In genomic region chr4:7539186-7539585, GRCh38 we compare ENCODE assay signal across 20 cellular contexts.
A peak's percentile ranks its signal among the peaks of the same experiment; 100 is the strongest.
DNase-seq lines count a peak whose midpoint lies in the region; ATAC-seq and TF ChIP-seq lines count a peak whose summit lies in the region.
"Had no signal": no experiment of that assay in that cellular context is flagged by ENCODE, and none has a peak within 500 bp of the region (broad histone marks: within the 10 kb centered on the region; RNA-seq: fewer than 3 reads in every experiment).

No MANE protein-coding gene starts in this region.

- WGBS in neuronal stem cell (ENCODE audit: extremely low coverage in 2 of 2, insufficient read length in 2 of 2, insufficient replicate concordance in 1 of 2), 2 donors = no CpG with 5 or more reads among the region's 3 CpGs

- no peak for DNase-seq in activated naive CD4-positive, alpha-beta T cell treated with anti-CD3 and anti-CD28 coated beads, Interleukin-2, amount 50 U/mL, for 72 hours (ENCODE audit: low spot score in 2 of 2)
- no peak for DNase-seq in activated naive CD4-positive, alpha-beta T cell treated with anti-CD3 and anti-CD28 coated beads for 36 hours
- DNase-seq in activated CD8-positive, alpha-beta T cell treated with anti-CD3 and anti-CD28 coated beads for 36 hours = no peak
- DNase-seq in neuronal stem cell (ENCODE audit: low spot score) (no peak), HK-2 (ENCODE audit: unreplicated experiment) (no peak), GM19238 (ENCODE audit: insufficient read length, low spot score) (no peak)
- no peak for DNase-seq in stimulated activated naive CD4-positive, alpha-beta T cell (lab: John Stamatoyannopoulos, UW)
- DNase-seq: C1 segment of cervical spinal cord, glutamatergic neuron, HCEC 1CT, kidney glomerular epithelial cell, mammary epithelial cell, NCI-H1436 had no signal

- H3K4me3 ChIP-seq in HUES6 (ENCODE audit: low read depth, low read length) (peak overlapping the region; percentile 54; the same call in 1 of the 2 replicates), neuronal stem cell (ENCODE audit: low read length in 2 of 2) (no peak overlapping the region)
- H3K4me3 ChIP-seq: psoas muscle had no signal

- H2BK15ac ChIP-seq in neuronal stem cell (ENCODE audit: low read length) = peak overlapping the region; percentile 37

- no peaks in the 10 kb centered on the region for H3K36me3 Mint-ChIP-seq in activated naive CD4-positive, alpha-beta T cell treated with anti-CD3 and anti-CD28 coated beads, Interleukin-2, amount 50 U/mL, for 72 hours
- H3K36me3 Mint-ChIP-seq in activated naive CD4-positive, alpha-beta T cell treated with anti-CD3 and anti-CD28 coated beads for 36 hours (ENCODE audit: low read depth) = no peaks in the 10 kb centered on the region
- no peaks in the 10 kb centered on the region for H3K36me3 Mint-ChIP-seq in activated CD8-positive, alpha-beta T cell treated with anti-CD3 and anti-CD28 coated beads for 36 hours (ENCODE audit: low read depth)
- H3K36me3 Mint-ChIP-seq: activated naive CD8-positive, alpha-beta T cell treated with anti-CD3 and anti-CD28 coated beads, Interleukin-2, amount 10 ng/mL, durations not matched to agents 7 days and 5 days had no signal

- no peaks in the 10 kb centered on the region for H3K4me1 Mint-ChIP-seq in activated naive CD4-positive, alpha-beta T cell treated with anti-CD3 and anti-CD28 coated beads for 36 hours (ENCODE audit: low read depth)
- H3K4me1 Mint-ChIP-seq in activated CD8-positive, alpha-beta T cell treated with anti-CD3 and anti-CD28 coated beads for 36 hours (ENCODE audit: low read depth) = no peaks in the 10 kb centered on the region
- H3K4me1 Mint-ChIP-seq: activated naive CD8-positive, alpha-beta T cell treated with anti-CD3 and anti-CD28 coated beads, Interleukin-2, amount 10 ng/mL, durations not matched to agents 7 days and 5 days; activated T-helper 17 cell treated with anti-CD3 and anti-CD28 coated beads, Interleukin-2, amount 50 U/mL, for 72 hours had no signal

- H2BK12ac ChIP-seq in neuronal stem cell (ENCODE audit: low read length) = peak overlapping the region; percentile 14

- H4K91ac ChIP-seq in neuronal stem cell (ENCODE audit: low read depth, low read length, poor library complexity) = no peak overlapping the region

- H3K4me2 ChIP-seq in neuronal stem cell (ENCODE audit: insufficient read depth, low read length, poor library complexity, severe bottlenecking) = no peak overlapping the region

- H3K27me3 Mint-ChIP-seq in activated naive CD4-positive, alpha-beta T cell treated with anti-CD3 and anti-CD28 coated beads for 36 hours (ENCODE audit: low read depth) = no peaks in the 10 kb centered on the region
- H3K27me3 Mint-ChIP-seq in activated CD8-positive, alpha-beta T cell treated with anti-CD3 and anti-CD28 coated beads for 36 hours = no peaks in the 10 kb centered on the region
- H3K27me3 Mint-ChIP-seq: activated naive CD8-positive, alpha-beta T cell treated with anti-CD3 and anti-CD28 coated beads, Interleukin-2, amount 10 ng/mL, durations not matched to agents 7 days and 5 days; activated T-helper 17 cell treated with anti-CD3 and anti-CD28 coated beads, Interleukin-2, amount 50 U/mL, for 72 hours had no signal

- H4K8ac ChIP-seq in neuronal stem cell (ENCODE audit: low read depth, low read length) = no peak overlapping the region

- POLR2A ChIA-PET in activated CD8-positive, alpha-beta T cell treated with anti-CD3 and anti-CD28 coated beads for 36 hours (lab: Charles Lee) = no interaction called here

- H3K4ac ChIP-seq in neuronal stem cell (ENCODE audit: low read length) = no peak overlapping the region

- peak overlapping the region in 1 of 2 donors; percentile 57 for H3K27ac Mint-ChIP-seq in activated naive CD4-positive, alpha-beta T cell treated with anti-CD3 and anti-CD28 coated beads, Interleukin-2, amount 50 U/mL, for 72 hours
- H3K27ac Mint-ChIP-seq in activated naive CD4-positive, alpha-beta T cell treated with anti-CD3 and anti-CD28 coated beads for 36 hours = no peak overlapping the region
- peak overlapping the region; percentile 59 for H3K27ac Mint-ChIP-seq in activated CD8-positive, alpha-beta T cell treated with anti-CD3 and anti-CD28 coated beads for 36 hours
- H3K27ac Mint-ChIP-seq: activated naive CD8-positive, alpha-beta T cell treated with anti-CD3 and anti-CD28 coated beads, Interleukin-2, amount 10 ng/mL, durations not matched to agents 7 days and 5 days; activated T-helper 17 cell treated with anti-CD3 and anti-CD28 coated beads, Interleukin-2, amount 50 U/mL, for 72 hours; T-helper 1 cell treated with Interleukin-12 subunit alpha and Interleukin-12 subunit beta and Interleukin-4 antibody, amounts not matched to agents 30 μg/mL and 1 μg/mL, for 36 hours had no signal

- no peak overlapping the region for H2BK5ac ChIP-seq in neuronal stem cell (ENCODE audit: low read length)

- H3K14ac ChIP-seq in neuronal stem cell (ENCODE audit: low read length) = peak overlapping the region; percentile 39

- TF ChIP-seq CTCF in activated CD8-positive, alpha-beta T cell treated with anti-CD3 and anti-CD28 coated beads for 36 hours (IDR thresholded peaks at IDR 0.05) = no peak

- ATAC-seq in activated naive CD4-positive, alpha-beta T cell treated with anti-CD3 and anti-CD28 coated beads, Interleukin-2, amount 50 U/mL, for 72 hours = peak; percentile 7 to 8
- ATAC-seq in activated CD8-positive, alpha-beta T cell treated with anti-CD3 and anti-CD28 coated beads for 36 hours = no peak

- H3K9me3 ChIP-seq in HUES6 (ENCODE audit: control insufficient read depth, insufficient read depth, low read depth, low read length) (peaks cover 9% of the 10 kb centered on the region), neuronal stem cell (replicated peaks in 1 of 2; ENCODE audit: control insufficient read depth in 2 of 2, insufficient read depth in 1 of 2, low read depth in 1 of 2, low read length in 2 of 2) (peaks cover 0 to 4% of the 10 kb centered on the region in 2 donors)
- H3K9me3 ChIP-seq: psoas muscle had no signal

- no peak overlapping the region for H3K23ac ChIP-seq in neuronal stem cell (ENCODE audit: low read depth, low read length, poor library complexity)

- CTCF ChIA-PET in activated naive CD4-positive, alpha-beta T cell treated with anti-CD3 and anti-CD28 coated beads for 36 hours (lab: Charles Lee) = no interaction called here
- CTCF ChIA-PET in activated CD8-positive, alpha-beta T cell treated with anti-CD3 and anti-CD28 coated beads for 36 hours (lab: Charles Lee) = no interaction called here

- no peak overlapping the region for H2AFZ ChIP-seq in neuronal stem cell (ENCODE audit: low read length)

- H2AK5ac ChIP-seq in neuronal stem cell (ENCODE audit: low read depth, low read length) = peak overlapping the region; percentile 81

- no peaks in the 10 kb centered on the region for H3K27me3 ChIP-seq in HUES6 (ENCODE audit: control insufficient read depth, insufficient read depth, low read length)
- H3K27me3 ChIP-seq in neuronal stem cell (ENCODE audit: control insufficient read depth in 3 of 3, insufficient read depth in 3 of 3, low read depth in 1 of 3, low read length in 3 of 3) = no peaks in the 10 kb centered on the region

- no peak overlapping the region for H2BK120ac ChIP-seq in neuronal stem cell (ENCODE audit: low read depth, low read length)

- peaks cover 2% of the 10 kb centered on the region for H3K79me1 ChIP-seq in neuronal stem cell (ENCODE audit: low read depth, low read length)

- H3K27ac ChIP-seq in HUES6 (ENCODE audit: low read depth, low read length) (no peak overlapping the region; the same call in 1 of the 2 replicates), neuronal stem cell (replicated peaks; ENCODE audit: low read length) (no peak overlapping the region)
- H3K27ac ChIP-seq: HL-60, psoas muscle had no signal

- intact Hi-C loops in activated naive CD4-positive, alpha-beta T cell treated with anti-CD3 and anti-CD28 coated beads for 36 hours (cut with micrococcal nuclease) = no loop called here
- intact Hi-C loops in activated CD8-positive, alpha-beta T cell treated with anti-CD3 and anti-CD28 coated beads for 36 hours (cut with micrococcal nuclease) = no loop called here

- H3K9ac ChIP-seq in HUES6 (ENCODE audit: low read length) = peak overlapping the region; percentile 69
- no peak overlapping the region for H3K9ac ChIP-seq in neuronal stem cell (ENCODE audit: low read depth, low read length, poor library complexity)

- H3K4me1 ChIP-seq in HUES6 (ENCODE audit: control insufficient read depth, insufficient read depth, low read length) (peaks cover 9% of the 10 kb centered on the region; the same call in 1 of the 2 replicates), neuronal stem cell (ENCODE audit: control insufficient read depth in 2 of 2, insufficient read depth in 1 of 2, low read depth in 1 of 2, low read length in 2 of 2) (no peaks in the 10 kb centered on the region)
- H3K4me1 ChIP-seq: psoas muscle had no signal

- H3K36me3 ChIP-seq in HUES6 (ENCODE audit: control insufficient read depth, insufficient read depth, low read length) (no peaks in the 10 kb centered on the region), neuronal stem cell (replicated peaks in 1 of 2; ENCODE audit: control insufficient read depth in 2 of 2, insufficient read depth in 2 of 2, low read length in 2 of 2) (no peaks in the 10 kb centered on the region)

- H3K9me3 Mint-ChIP-seq in activated naive CD4-positive, alpha-beta T cell treated with anti-CD3 and anti-CD28 coated beads, Interleukin-2, amount 50 U/mL, for 72 hours = peaks cover 5 to 7% of the 10 kb centered on the region in 2 donors
- peaks cover 2% of the 10 kb centered on the region for H3K9me3 Mint-ChIP-seq in activated naive CD4-positive, alpha-beta T cell treated with anti-CD3 and anti-CD28 coated beads for 36 hours
- H3K9me3 Mint-ChIP-seq in activated CD8-positive, alpha-beta T cell treated with anti-CD3 and anti-CD28 coated beads for 36 hours = peaks cover 1% of the 10 kb centered on the region
- H3K9me3 Mint-ChIP-seq: activated T-helper 17 cell treated with anti-CD3 and anti-CD28 coated beads, Interleukin-2, amount 50 U/mL, for 72 hours had no signal

- peak overlapping the region; percentile 71 for H3K18ac ChIP-seq in neuronal stem cell (ENCODE audit: low read length)

- no peak overlapping the region for H3K4me3 Mint-ChIP-seq in activated naive CD4-positive, alpha-beta T cell treated with anti-CD3 and anti-CD28 coated beads for 36 hours
- no peak overlapping the region for H3K4me3 Mint-ChIP-seq in activated CD8-positive, alpha-beta T cell treated with anti-CD3 and anti-CD28 coated beads for 36 hours
- H3K4me3 Mint-ChIP-seq: activated naive CD8-positive, alpha-beta T cell treated with anti-CD3 and anti-CD28 coated beads, Interleukin-2, amount 10 ng/mL, durations not matched to agents 7 days and 5 days; activated T-helper 17 cell treated with anti-CD3 and anti-CD28 coated beads, Interleukin-2, amount 50 U/mL, for 72 hours; IgD-negative memory B cell; T-helper 1 cell treated with Interleukin-12 subunit alpha and Interleukin-12 subunit beta and Interleukin-4 antibody, amounts not matched to agents 30 μg/mL and 1 μg/mL, for 36 hours had no signal
